Comparison of ENCODE assay signal across 15 cellular contexts in the genomic region with DNA sequence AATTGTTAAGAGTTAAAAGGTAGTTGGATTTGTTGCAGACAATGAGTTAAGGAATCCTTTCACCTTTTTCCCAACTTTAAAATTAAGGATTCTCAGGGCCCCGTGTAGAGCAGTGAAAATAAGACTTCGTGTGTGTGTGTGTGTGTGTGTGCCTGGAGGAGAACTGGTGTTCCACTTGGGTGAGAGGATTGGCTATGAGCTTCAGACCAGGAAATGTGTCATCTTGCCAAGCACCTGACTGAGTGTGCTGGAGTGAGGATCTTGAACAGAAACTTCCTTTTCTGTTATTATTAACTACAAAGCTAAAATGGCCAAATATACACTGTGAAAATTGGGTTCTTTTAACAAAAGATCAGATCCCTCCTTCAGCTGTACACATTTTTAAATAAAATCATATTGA.
"Had no signal": no experiment of that assay in that cellular context is flagged by ENCODE, and none has a peak within 500 bp of the region (broad histone marks: within the 10 kb centered on the region; RNA-seq: fewer than 3 reads in every experiment).

No MANE protein-coding gene starts in this region.

- ATAC-seq: activated naive CD4-positive, alpha-beta T cell treated with anti-CD3 and anti-CD28 coated beads, Interleukin-2, amount 50 U/mL, for 72 hours had no signal

- H3K36me3 ChIP-seq: adrenal gland, breast epithelium, esophagus squamous epithelium, left ventricle myocardium inferior, tibial artery had no signal

- H3K9me3 ChIP-seq: adrenal gland, breast epithelium, esophagus squamous epithelium, left ventricle myocardium inferior, tibial artery had no signal

- H3K4me1 ChIP-seq: adrenal gland, breast epithelium, esophagus squamous epithelium, left ventricle myocardium inferior, tibial artery had no signal

- H3K4me3 ChIP-seq: adrenal gland, breast epithelium, esophagus squamous epithelium, left ventricle myocardium inferior, tibial artery had no signal

- DNase-seq: activated CD4-positive, alpha-beta T cell treated with anti-CD3 and anti-CD28 coated beads, Interleukin-2, amount 50 U/mL, for 4 hours; activated gamma-delta T cell treated with Interleukin-2 at 50 U/mL for 16 hours; activated T-cell treated with anti-CD3 and anti-CD28 coated beads for 4 hours; adrenal gland; effector CD4-positive, alpha-beta T cell; esophagus squamous epithelium; hippocampal formation; left ventricle myocardium inferior; occipital lobe; stimulated activated naive CD4-positive, alpha-beta T cell treated with Interleukin-2 at 50 U/mL for 16 hours; T-helper 2 cell; tibial artery had no signal

- FAIRE-seq: TTC549 had no signal

- H3K27ac ChIP-seq: adrenal gland, breast epithelium, esophagus squamous epithelium, left ventricle myocardium inferior, tibial artery had no signal

- H3K27me3 ChIP-seq: adrenal gland, breast epithelium, esophagus squamous epithelium, tibial artery had no signal
